Comparison of ENCODE assay signal across 8 cellular contexts in genomic region chr9:128881627-128881883, GRCh38. TPM values are rescaled to one million over a fixed set of nuclear protein-coding genes. Genes with fewer than 3 reads are reported as not detected.
DNase-seq lines count a peak whose midpoint lies in the region; ATAC-seq and TF ChIP-seq lines count a peak whose summit lies in the region.

No MANE protein-coding gene starts in this region.

- DNase-seq in activated T-cell treated with anti-CD3 and anti-CD28 coated beads, Interleukin-2, amount 50 U/mL, for 24 hours, result no peak
- no peak for DNase-seq in activated T-cell treated with anti-CD3 and anti-CD28 coated beads, Interleukin-2, amount 50 U/mL, for 1 hour
- no peak for DNase-seq in body of pancreas
- no peak for DNase-seq in lower leg skin (ENCODE audit: low spot score in 2 of 2)
- no peak for DNase-seq in upper lobe of right lung
- DNase-seq in NOMO-1 (lab: John Stamatoyannopoulos, UW; ENCODE audit: unreplicated experiment in 2 of 2), result no peak
- no peak for DNase-seq in Ammon's horn (ENCODE audit: low spot score)

- peak overlapping the region; percentile 93 to 96 (median 96) for H3K27ac ChIP-seq in body of pancreas
- peak overlapping the region; percentile 95 for H3K27ac ChIP-seq in upper lobe of right lung

- peaks cover 0 to 4% of the 10 kb centered on the region in 2 donors for H3K36me3 ChIP-seq in body of pancreas (replicated peaks in 1 of 2; ENCODE audit: insufficient read depth in 1 of 2, low read depth in 2 of 2)
- peaks cover 9% of the 10 kb centered on the region for H3K36me3 ChIP-seq in upper lobe of right lung

- H3K4me1 Mint-ChIP-seq in activated T-cell treated with anti-CD3 and anti-CD28 coated beads, Interleukin-2, amount 50 U/mL, for 24 hours (ENCODE audit: low read depth), result peaks cover 53% of the 10 kb centered on the region

- WGBS in body of pancreas, 2 donors, result 0% methylated on average over 1 to 20 of the region's 20 CpGs
- 0 to 1% methylated on average over 17 to 20 of the region's 20 CpGs for WGBS in lower leg skin, 2 donors

- H3K9me3 ChIP-seq in body of pancreas (no peaks in the 10 kb centered on the region), upper lobe of right lung (no peaks in the 10 kb centered on the region)

- H3K4me3 Mint-ChIP-seq in activated T-cell treated with anti-CD3 and anti-CD28 coated beads, Interleukin-2, amount 50 U/mL, for 24 hours, result peak overlapping the region; percentile 90

- H3K4me3 ChIP-seq in body of pancreas (peak overlapping the region; percentile 4 to 54), lower leg skin (ENCODE audit: low read depth, poor library complexity, severe bottlenecking) (peak overlapping the region; percentile 88), upper lobe of right lung (peak overlapping the region; percentile 98)

- no peaks in the 10 kb centered on the region for H3K9me3 Mint-ChIP-seq in activated T-cell treated with anti-CD3 and anti-CD28 coated beads, Interleukin-2, amount 50 U/mL, for 24 hours

- H3K4me1 ChIP-seq in body of pancreas (peaks cover 45% of the 10 kb centered on the region), upper lobe of right lung (peaks cover 42% of the 10 kb centered on the region)

- H3K27me3 Mint-ChIP-seq in activated T-cell treated with anti-CD3 and anti-CD28 coated beads, Interleukin-2, amount 50 U/mL, for 24 hours, result no peaks in the 10 kb centered on the region

- TF ChIP-seq POLR2A in body of pancreas (IDR thresholded peaks at IDR 0.05) (no peak), lower leg skin (IDR thresholded peaks at IDR 0.05) (no peak)

- peaks cover 46% of the 10 kb centered on the region for H3K36me3 Mint-ChIP-seq in activated T-cell treated with anti-CD3 and anti-CD28 coated beads, Interleukin-2, amount 50 U/mL, for 24 hours (ENCODE audit: low read depth)

- H3K27ac Mint-ChIP-seq in activated T-cell treated with anti-CD3 and anti-CD28 coated beads, Interleukin-2, amount 50 U/mL, for 24 hours, result peak overlapping the region; percentile 92

- ATAC-seq in body of pancreas (peak; percentile 25), upper lobe of right lung (no peak), GM21717 (IDR thresholded peaks at IDR 0.05; ENCODE audit: unreplicated experiment) (no peak)

- intact Hi-C loops in body of pancreas (cut with DNase I), result no loop called here
- intact Hi-C loops in lower leg skin (cut with DNase I; ENCODE audit: low total_unique reads), result loop anchor here (5.0 kb wide), 1 partner anchor 146 kb away; the partner anchor contains the start of gene SH3GLB2
- intact Hi-C loops in upper lobe of right lung (cut with DNase I), result no loop called here

- H3K27me3 ChIP-seq in body of pancreas (no peaks in the 10 kb centered on the region), upper lobe of right lung (no peaks in the 10 kb centered on the region)

- TF ChIP-seq CTCF in body of pancreas (IDR thresholded peaks at IDR 0.05) (no peak), lower leg skin (IDR thresholded peaks at IDR 0.05) (no peak), upper lobe of right lung (IDR thresholded peaks at IDR 0.05) (no peak)

RNA-seq across cellular contexts. Expression of gene KYAT1, which starts 0.2 kb away (rescaled TPM):
- total RNA-seq in body of pancreas (1 to 10 TPM; 2.6 to 4.3 TPM), lower leg skin (10 to 100 TPM in 2 of 4 donors, 1 to 10 TPM in 2; 8.2 to 19.4 (median 10.9) TPM), upper lobe of right lung (6.6 TPM)

RNA-seq across cellular contexts. Expression of gene LRRC8A, which starts 0.4 kb away (rescaled TPM):
- total RNA-seq in body of pancreas (10 to 100 TPM; 21.0 to 23.7 TPM), lower leg skin (100 to 1,000 TPM in 3 of 4 donors, 10 to 100 TPM in 1; 89.6 to 131 (median 111) TPM), upper lobe of right lung (68.1 TPM)

RNA-seq across cellular contexts. Expression of gene PHYHD1, which starts 39.2 kb away (rescaled TPM):
- 10 to 100 TPM; 48.8 to 65.3 TPM for total RNA-seq in body of pancreas
- 10 to 100 TPM; 31.3 to 60.2 (median 50.6) TPM for total RNA-seq in lower leg skin
- total RNA-seq in upper lobe of right lung, result 46.5 TPM

RNA-seq across cellular contexts. Expression of gene SPOUT1, which starts 52.0 kb away (rescaled TPM):
- total RNA-seq in body of pancreas (10 to 100 TPM; 16.2 to 16.3 TPM), lower leg skin (10 to 100 TPM; 15.0 to 41.5 (median 32.3) TPM), upper lobe of right lung (45.8 TPM)

Comparison
In these comparisons a context has a peak if more than half of its experiments do, and no peak if none do; other contexts are left out.
1. H3K4me3 ChIP-seq: peak in every context shown above with its lines; median percentile 98 in upper lobe of right lung; 88 in lower leg skin; 29 in body of pancreas.